12 cellular contexts compared by ENCODE assay signal in genomic region chrX:39953879-39954278, GRCh38.
DNase-seq lines count a peak whose midpoint lies in the region; ATAC-seq, FAIRE-seq and TF ChIP-seq lines count a peak whose summit lies in the region.
"Had no signal": no experiment of that assay in that cellular context is flagged by ENCODE, and none has a peak within 500 bp of the region (broad histone marks: within the 10 kb centered on the region; RNA-seq: fewer than 3 reads in every experiment).

No MANE protein-coding gene starts in this region.

- H4K20me1 ChIP-seq in HepG2 (ENCODE audit: insufficient read depth, low read length): no peaks in the 10 kb centered on the region

- H3K36me3 Mint-ChIP-seq in MCF 10A (ENCODE audit: insufficient read depth, unreplicated experiment): no peaks in the 10 kb centered on the region
- H3K36me3 Mint-ChIP-seq: CD4-positive, CD25-positive, alpha-beta regulatory T cell; T-cell had no signal

- H3K4me2 ChIP-seq in HepG2 (ENCODE audit: low read depth, low read length): peak overlapping the region; percentile 61

- DNase-seq in AG04450 (ENCODE audit: low read depth, low spot score) (peak; percentile 8), NCI-H146 (lab: John Stamatoyannopoulos, UW) (peak; percentile 77), MCF 10A (ENCODE audit: unreplicated experiment) (peak; percentile 90), HepG2 (ENCODE audit: low spot score) (peak; percentile 88), NCI-H2171 treated with DMSO at 0.1 percent for 48 hours (lab: John Stamatoyannopoulos, UW) (no peak), NCI-H82 treated with DMSO at 0.1 percent for 48 hours (lab: John Stamatoyannopoulos, UW; ENCODE audit: unreplicated experiment) (no peak)
- DNase-seq: activated naive CD8-positive, alpha-beta T cell treated with anti-CD3 and anti-CD28 coated beads, Interleukin-2, amount 50 U/mL, for 24 hours; CD4-positive, CD25-positive, alpha-beta regulatory T cell; T-cell had no signal

- peaks cover 66% of the 10 kb centered on the region for H3K4me1 ChIP-seq in HepG2 (ENCODE audit: insufficient read depth, low read length)

- H2AFZ ChIP-seq in HepG2 (ENCODE audit: low read length): no peak overlapping the region

- ATAC-seq in HepG2: peak; percentile 99
- no peak for ATAC-seq in HG03460 (IDR thresholded peaks at IDR 0.05; ENCODE audit: unreplicated experiment)
- no peak for ATAC-seq in GM19397 (IDR thresholded peaks at IDR 0.05; ENCODE audit: unreplicated experiment)
- ATAC-seq: activated naive CD8-positive, alpha-beta T cell treated with anti-CD3 and anti-CD28 coated beads, Interleukin-2, amount 50 U/mL, for 24 hours; T-cell had no signal

- H3K9me3 ChIP-seq in AG04450 (ENCODE audit: control insufficient read depth, insufficient read depth, low read length) (no peaks in the 10 kb centered on the region), HepG2 (ENCODE audit: low read length) (no peaks in the 10 kb centered on the region)

- intact Hi-C loops in MCF 10A (cut with micrococcal nuclease): loop anchor here (2.0 to 10.0 kb wide), 3 partner anchors 59 to 199 kb away; partner anchors contain the start of gene BCOR
- intact Hi-C loops in HepG2 (cut with micrococcal nuclease; ENCODE audit: unreplicated experiment): loop anchor here (5.0 kb wide), 1 partner anchor 58 kb away; no protein-coding TSS in a partner anchor

- BruUV-seq in MCF 10A (replicated peaks; lab: Mats Ljungman, UMichigan) (no TSS peak), HepG2 (replicated peaks; lab: Mats Ljungman, UMichigan) (no TSS peak)

- H3K27me3 Mint-ChIP-seq in MCF 10A (ENCODE audit: insufficient read depth, unreplicated experiment): peaks cover 53% of the 10 kb centered on the region
- H3K27me3 Mint-ChIP-seq: activated naive CD8-positive, alpha-beta T cell treated with anti-CD3 and anti-CD28 coated beads, Interleukin-2, amount 50 U/mL, for 24 hours; CD4-positive, CD25-positive, alpha-beta regulatory T cell had no signal

- H3K36me3 ChIP-seq in HepG2 (replicated peaks in 1 of 2; ENCODE audit: control insufficient read depth in 1 of 2, insufficient read depth in 2 of 2, low read length in 2 of 2): no peaks in the 10 kb centered on the region

- H3K27ac ChIP-seq in AG04450 (ENCODE audit: low read depth, low read length) (no peak overlapping the region), HepG2 (ENCODE audit: extremely low read length, insufficient read depth, low read length) (peak overlapping the region; percentile 49)

- H3K9ac ChIP-seq in HepG2 (ENCODE audit: insufficient read depth, low read depth, low read length): no peak overlapping the region

- peak; percentile 90 for FAIRE-seq in HepG2 (lab: Jason Lieb, UNC)
- FAIRE-seq: keratinocyte had no signal

- no peaks in the 10 kb centered on the region for H3K9me3 Mint-ChIP-seq in MCF 10A (ENCODE audit: unreplicated experiment)
- H3K9me3 Mint-ChIP-seq: activated naive CD8-positive, alpha-beta T cell treated with anti-CD3 and anti-CD28 coated beads, Interleukin-2, amount 50 U/mL, for 24 hours; T-cell had no signal

- POLR2A ChIA-PET in AG04450 (lab: Yijun Ruan, JAX) (no interaction called here), MCF 10A (lab: Yijun Ruan, JAX) (interaction anchor here (0.6 to 2.5 kb wide), 10 partner anchors 11 to 144 kb away, joined by 3 to 10 read pairs (median 4); partner anchors contain the start of gene BCOR), HepG2 (lab: Yijun Ruan, JAX) (interaction anchor here (0.8 to 1.4 kb wide), 2 partner anchors 60 to 202 kb away, joined by 3 to 8 read pairs; no protein-coding TSS in a partner anchor)

- H3K27ac Mint-ChIP-seq in MCF 10A (ENCODE audit: low read depth, unreplicated experiment): peak overlapping the region; percentile 63
- H3K27ac Mint-ChIP-seq: activated naive CD8-positive, alpha-beta T cell treated with anti-CD3 and anti-CD28 coated beads, Interleukin-2, amount 50 U/mL, for 24 hours; T-cell had no signal

- H3K4me3 ChIP-seq in AG04450 (ENCODE audit: low read depth, low read length) (no peak overlapping the region), HepG2 (replicated peaks in 1 of 3; ENCODE audit: insufficient read depth in 1 of 3, low read depth in 2 of 3, low read length in 3 of 3) (peak overlapping the region in 1 of 3 experiments; percentile 16; a peak in 1 of 6 replicates)

- TF ChIP-seq EP300 in HepG2 (IDR thresholded peaks at IDR 0.05; ENCODE audit: low read depth in 2 of 2, low read length in 2 of 2) (peak; percentile 53; a peak in 2 of 4 replicates), HepG2 (CRISPR knock-in tag; IDR thresholded peaks at IDR 0.05; ENCODE audit: borderline replicate concordance) (no peak)

- no peaks in the 10 kb centered on the region for H3K79me2 ChIP-seq in HepG2 (ENCODE audit: insufficient read depth, low read length)

- in situ Hi-C loops in HepG2 (cut with HindIII; ENCODE audit: extremely low pct_ligation_motif_present, low pct_unique_long_range_greater_than_20kb): loop anchor here (10.0 kb wide), 1 partner anchor 59 kb away; no protein-coding TSS in a partner anchor

- TF ChIP-seq RAD21 in HepG2 (CRISPR knock-in tag; IDR thresholded peaks at IDR 0.05): no peak

- H3K27me3 ChIP-seq in AG04450 (ENCODE audit: control insufficient read depth, insufficient read depth, low read length) (no peaks in the 10 kb centered on the region), HepG2 (ENCODE audit: control insufficient read depth in 1 of 2, insufficient read depth in 2 of 2, low read length in 2 of 2) (no peaks in the 10 kb centered on the region)

- H3K4me1 Mint-ChIP-seq in MCF 10A (ENCODE audit: insufficient read depth, unreplicated experiment): peaks cover 35% of the 10 kb centered on the region

- TF ChIP-seq CTCF in AG04450 (IDR thresholded peaks at IDR 0.05; ENCODE audit: low read depth, low read length) (no peak), MCF 10A (IDR thresholded peaks at IDR 0.05; ENCODE audit: unreplicated experiment) (no peak), HepG2 (CRISPR knock-in tag; IDR thresholded peaks at IDR 0.05) (no peak; the same call in 1 of the 2 replicates)

- WGBS in HepG2 (ENCODE audit: low lambda C conversion rate): no CpG with 5 or more reads among the region's 10 CpGs

- peak overlapping the region; percentile 68 for H3K4me3 Mint-ChIP-seq in MCF 10A (ENCODE audit: unreplicated experiment)
- H3K4me3 Mint-ChIP-seq: activated naive CD8-positive, alpha-beta T cell treated with anti-CD3 and anti-CD28 coated beads, Interleukin-2, amount 50 U/mL, for 24 hours; CD4-positive, CD25-positive, alpha-beta regulatory T cell; T-cell had no signal

- TF ChIP-seq POLR2A in HepG2 (IDR thresholded peaks at IDR 0.05; ENCODE audit: insufficient read depth in 1 of 2, low read depth in 2 of 2, low read length in 2 of 2): no peak

- CTCF ChIA-PET in AG04450 (lab: Charles Lee): no interaction called here
- CTCF ChIA-PET in MCF 10A (lab: Yijun Ruan, JAX): interaction anchor here (0.6 kb wide), 2 partner anchors 29 to 163 kb away, joined by 3 read pairs; no protein-coding TSS in a partner anchor
- CTCF ChIA-PET in HepG2 (lab: Yijun Ruan, JAX; ENCODE audit: low intra/inter-chr PET ratio, low total read pairs): no interaction called here

TF ChIP-seq in HepG2, 621 proteins besides CTCF, POLR2A, EP300 and RAD21 (continues in another document):
- TF ChIP-seq ZNF280B (CRISPR knock-in tag; IDR thresholded peaks at IDR 0.05; ENCODE audit: borderline replicate concordance) (no peak), ZNF350 (CRISPR knock-in tag; IDR thresholded peaks at IDR 0.05; ENCODE audit: borderline replicate concordance, low read depth) (no peak), ZNF12 (CRISPR knock-in tag; IDR thresholded peaks at IDR 0.05) (peak; percentile 66; the same call in 1 of the 2 replicates), TARDBP (CRISPR knock-in tag; IDR thresholded peaks at IDR 0.05) (peak; percentile 41; the same call in 1 of the 2 replicates), NR2F1 (CRISPR knock-in tag; IDR thresholded peaks at IDR 0.05) (no peak), HDAC1 (CRISPR knock-in tag; IDR thresholded peaks at IDR 0.05) (peak; percentile 55), IRF2 (CRISPR knock-in tag; IDR thresholded peaks at IDR 0.05) (0 out of 2 replicates have a peak, but pooled peaks have one; percentile 40), RNF2 (conservative IDR thresholded peaks at IDR 0.05; ENCODE audit: low read depth) (peak; percentile 52; the same call in 1 of the 2 replicates)

Comparison
In these comparisons a context has a peak if more than half of its experiments do, and no peak if none do; other contexts are left out.
1. DNase-seq: peak in AG04450 (single experiment), NCI-H146 (single experiment), MCF 10A (single experiment) and HepG2 (single experiment); none in NCI-H2171 treated with DMSO at 0.1 percent for 48 hours (single experiment) and NCI-H82 treated with DMSO at 0.1 percent for 48 hours (single experiment).